Comparison of ENCODE assay signal across 1 cellular context in genomic region chr15:72229947-72230196, GRCh38.
TF ChIP-seq lines count a peak whose summit lies in the region.

No MANE protein-coding gene starts in this region.

TF ChIP-seq in HepG2, 621 proteins besides CTCF, POLR2A, EP300 and RAD21 (continued from another document):
- TF ChIP-seq DBP (CRISPR knock-in tag; IDR thresholded peaks at IDR 0.05; ENCODE audit: not compliant biosample characterization): peak; percentile 54
- TF ChIP-seq ZBTB37 (CRISPR knock-in tag; IDR thresholded peaks at IDR 0.05): no peak
- peak; percentile 16; the same call in 1 of the 2 replicates for TF ChIP-seq ZNF691 (CRISPR knock-in tag; IDR thresholded peaks at IDR 0.05; ENCODE audit: borderline replicate concordance, low read depth)
- TF ChIP-seq RBFOX2 (IDR thresholded peaks at IDR 0.05; ENCODE audit: low read depth, low read length): peak; percentile 88
- TF ChIP-seq YEATS4 (CRISPR knock-in tag; IDR thresholded peaks at IDR 0.05; ENCODE audit: borderline replicate concordance): peak; percentile 71
- no peak for TF ChIP-seq IKZF5 (CRISPR knock-in tag; IDR thresholded peaks at IDR 0.05)
- TF ChIP-seq KMT2A (CRISPR knock-in tag; IDR thresholded peaks at IDR 0.05): 0 out of 2 replicates have a peak, but pooled peaks have one; percentile 6
- no peak for TF ChIP-seq ATF7 (IDR thresholded peaks at IDR 0.05)
- TF ChIP-seq ATF7 (CRISPR knock-in tag; IDR thresholded peaks at IDR 0.05): no peak
- TF ChIP-seq TEF (CRISPR knock-in tag; IDR thresholded peaks at IDR 0.05): peak; percentile 46; the same call in 1 of the 2 replicates
- peak; percentile 51; the same call in 1 of the 2 replicates for TF ChIP-seq ZNF232 (CRISPR knock-in tag; IDR thresholded peaks at IDR 0.05; ENCODE audit: borderline replicate concordance)
- peak; percentile 69; the same call in 1 of the 2 replicates for TF ChIP-seq NFAT5 (CRISPR knock-in tag; IDR thresholded peaks at IDR 0.05)
- TF ChIP-seq DNMT1 (CRISPR knock-in tag; IDR thresholded peaks at IDR 0.05): 0 out of 2 replicates have a peak, but pooled peaks have one; percentile 73
- no peak for TF ChIP-seq ZNF770 (CRISPR knock-in tag; IDR thresholded peaks at IDR 0.05)
- TF ChIP-seq MED13 (CRISPR knock-in tag; IDR thresholded peaks at IDR 0.05): no peak
